ENCODE assay signal across 11 cellular contexts in the genomic region with DNA sequence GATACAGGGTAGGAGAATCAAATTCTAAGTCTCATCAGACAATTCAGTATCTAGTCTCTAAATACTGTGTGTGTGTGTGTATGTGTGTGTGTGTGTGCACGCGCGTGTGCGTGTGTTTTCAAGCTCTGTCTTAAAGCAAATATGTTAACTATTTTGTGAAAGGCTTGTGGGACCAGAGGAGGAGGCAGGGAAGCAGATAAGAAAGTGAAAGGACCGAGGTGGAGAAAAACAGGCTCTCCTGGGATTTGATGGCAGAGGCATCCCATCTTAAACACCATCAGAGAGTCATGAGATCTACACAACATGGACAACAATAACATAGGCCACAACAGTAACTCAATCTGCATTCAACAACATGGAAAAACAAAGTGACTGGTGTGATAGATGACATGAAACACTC.
A peak's percentile ranks its signal among the peaks of the same experiment; 100 is the strongest.
DNase-seq lines count a peak whose midpoint lies in the region; ATAC-seq, FAIRE-seq and TF ChIP-seq lines count a peak whose summit lies in the region.
"Had no signal": no experiment of that assay in that cellular context is flagged by ENCODE, and none has a peak within 500 bp of the region (broad histone marks: within the 10 kb centered on the region; RNA-seq: fewer than 3 reads in every experiment).

No MANE protein-coding gene starts in this region.

- intact Hi-C loops in GM12878 (cut with micrococcal nuclease; ENCODE audit: unreplicated experiment) = loop anchor here (2.0 to 5.0 kb wide), 4 partner anchors 16 to 340 kb away; a partner anchor contains a TSS
- intact Hi-C loops in naive thymus-derived CD4-positive, alpha-beta T cell (cut with micrococcal nuclease) = loop anchor here in 1 of 2 donors (2.0 kb wide), 2 partner anchors 36 to 340 kb away; no protein-coding TSS in a partner anchor

- ATAC-seq in GM12878 (no peak), HG02870 (IDR thresholded peaks at IDR 0.05; ENCODE audit: unreplicated experiment) (no peak)
- no peak for ATAC-seq in naive thymus-derived CD4-positive, alpha-beta T cell

- H3K9me3 ChIP-seq in GM12878 (replicated peaks; ENCODE audit: control insufficient read depth, insufficient read depth, low read length) = no peaks in the 10 kb centered on the region
- H3K9me3 ChIP-seq in naive thymus-derived CD4-positive, alpha-beta T cell (ENCODE audit: control insufficient read depth in 2 of 3, low read length in 3 of 3) = no peaks in the 10 kb centered on the region

- no peak for DNase-seq in GM18507 (ENCODE audit: extremely low spot score, insufficient read length, low read depth)
- no peak for DNase-seq in GM12878 (ENCODE audit: low read depth, low spot score)
- DNase-seq in naive thymus-derived CD4-positive, alpha-beta T cell = no peak
- no peak for DNase-seq in activated gamma-delta T cell (lab: John Stamatoyannopoulos, UW)
- no peak for DNase-seq in SIG-M5 (lab: John Stamatoyannopoulos, UW)
- DNase-seq in type B pancreatic cell (ENCODE audit: extremely low spot score, unreplicated experiment) = no peak
- DNase-seq: amygdala, MV-4-11 had no signal

- no peak for TF ChIP-seq POLR2A in GM12878 (IDR thresholded peaks at IDR 0.05; ENCODE audit: low read depth, low read length)

- POLR2A ChIA-PET in GM12878 (lab: Charles Lee) = interaction anchor here (0.9 to 6.2 kb wide), 6 partner anchors 9 to 42 kb away, joined by 3 to 30 read pairs (median 4); no protein-coding TSS in a partner anchor
- POLR2A ChIA-PET in naive thymus-derived CD4-positive, alpha-beta T cell (lab: Charles Lee) = interaction anchor here (0.6 to 1.4 kb wide), 8 partner anchors 19 to 65 kb away, joined by 3 to 5 read pairs (median 3); no protein-coding TSS in a partner anchor

- H3K4me2 ChIP-seq in GM12878 (ENCODE audit: control insufficient read depth, insufficient read depth) = peak overlapping the region; percentile 78

- WGBS in GM12878 (ENCODE audit: insufficient coverage, insufficient replicate concordance, low lambda C conversion rate, missing lambda C conversion rate) = 73% methylated on average over 5 of the region's 5 CpGs

- no peak overlapping the region for H3K9ac ChIP-seq in GM12878 (ENCODE audit: control insufficient read depth, insufficient read depth, low read length)

- SMC1A ChIA-PET in GM12878 (lab: Charles Lee; ENCODE audit: uncharacterized antibody, unreplicated experiment) = interaction anchor here (0.5 to 13.5 kb wide), 23 partner anchors 11 to 335 kb away, joined by 3 to 172 read pairs (median 6); a partner anchor contains a TSS

- TF ChIP-seq CTCF in GM12878 (IDR thresholded peaks at IDR 0.05 in 2 of 3, conservative IDR thresholded peaks at IDR 0.05 in 1 of 3; ENCODE audit: control insufficient read depth in 2 of 3, extremely low read depth in 1 of 3, insufficient read depth in 1 of 3, low read depth in 3 of 3, low read length in 3 of 3) (no peak), type B pancreatic cell (conservative IDR thresholded peaks at IDR 0.05) (no peak)

- peak overlapping the region; percentile 75 to 97 (median 93) for H3K27ac Mint-ChIP-seq in naive thymus-derived CD4-positive, alpha-beta T cell
- no peak overlapping the region for H3K27ac Mint-ChIP-seq in type B pancreatic cell

- FAIRE-seq in GM18507 (lab: Jason Lieb, UNC) = peak; percentile 44
- FAIRE-seq in GM12878 (lab: Jason Lieb, UNC) = peak; percentile 7

- no peaks in the 10 kb centered on the region for H4K20me1 ChIP-seq in GM12878 (ENCODE audit: control insufficient read depth, insufficient read depth)

- peak overlapping the region; percentile 38 for H3K4me3 ChIP-seq in ACC112 (ENCODE audit: low read depth, low read length)
- H3K4me3 ChIP-seq in GM12878 = peak overlapping the region; percentile 4; the same call in 1 of the 2 replicates
- H3K4me3 ChIP-seq in naive thymus-derived CD4-positive, alpha-beta T cell (ENCODE audit: low read length) = peak overlapping the region; percentile 8

- peak overlapping the region; percentile 70 to 89 (median 82) for H3K4me3 Mint-ChIP-seq in naive thymus-derived CD4-positive, alpha-beta T cell
- no peak overlapping the region for H3K4me3 Mint-ChIP-seq in type B pancreatic cell

- in situ Hi-C loops in GM12878 (cut with MboI) = no loop called here

- peak overlapping the region; percentile 33 for H2AFZ ChIP-seq in ACC112 (ENCODE audit: low read length, unreplicated experiment)
- no peak overlapping the region for H2AFZ ChIP-seq in GM12878 (ENCODE audit: control insufficient read depth, low read depth, low read length)

- H3K79me2 ChIP-seq in ACC112 (ENCODE audit: control insufficient read depth, insufficient read depth, low read length, unreplicated experiment) = peaks cover 18% of the 10 kb centered on the region
- H3K79me2 ChIP-seq in GM12878 (ENCODE audit: control insufficient read depth, insufficient read depth, low read length) = peaks cover 92% of the 10 kb centered on the region

- no peaks in the 10 kb centered on the region for H3K27me3 ChIP-seq in ACC112 (ENCODE audit: insufficient read depth, low read length)
- H3K27me3 ChIP-seq in GM12878 (replicated peaks in 1 of 2; ENCODE audit: control insufficient read depth in 2 of 2, insufficient read depth in 2 of 2, low read length in 1 of 2) = no peaks in the 10 kb centered on the region
- no peaks in the 10 kb centered on the region for H3K27me3 ChIP-seq in naive thymus-derived CD4-positive, alpha-beta T cell (ENCODE audit: control insufficient read depth in 2 of 2, insufficient read depth in 2 of 2, low read length in 2 of 2)

- no peaks in the 10 kb centered on the region for H3K36me3 ChIP-seq in ACC112 (ENCODE audit: insufficient read depth, low read length)
- H3K36me3 ChIP-seq in GM12878 (ENCODE audit: control insufficient read depth in 2 of 2, insufficient read depth in 2 of 2, low read length in 1 of 2) = peaks cover 0 to 2% of the 10 kb centered on the region in 2 experiments; a peak in 1 of 4 replicates
- no peaks in the 10 kb centered on the region for H3K36me3 ChIP-seq in naive thymus-derived CD4-positive, alpha-beta T cell (ENCODE audit: control insufficient read depth in 2 of 3, insufficient read depth in 3 of 3, low read length in 3 of 3)

- no peaks in the 10 kb centered on the region for H3K27me3 Mint-ChIP-seq in naive thymus-derived CD4-positive, alpha-beta T cell
- H3K27me3 Mint-ChIP-seq in type B pancreatic cell = no peaks in the 10 kb centered on the region

- no peak for TF ChIP-seq EP300 in GM12878 (IDR thresholded peaks at IDR 0.05; ENCODE audit: borderline replicate concordance in 1 of 2, control insufficient read depth in 1 of 2, low read depth in 2 of 2, low read length in 2 of 2)

- peaks cover 0 to 2% (median 0%) of the 10 kb centered on the region in 11 donors for H3K9me3 Mint-ChIP-seq in naive thymus-derived CD4-positive, alpha-beta T cell
- H3K9me3 Mint-ChIP-seq in type B pancreatic cell = peaks cover 6% of the 10 kb centered on the region

- RAD21 ChIA-PET in GM12878 (lab: Charles Lee; ENCODE audit: unreplicated experiment) = interaction anchor here (1.0 to 9.1 kb wide), 9 partner anchors 10 to 66 kb away, joined by 3 to 99 read pairs (median 14); no protein-coding TSS in a partner anchor

- H3K4me1 ChIP-seq in ACC112 (ENCODE audit: control insufficient read depth, insufficient read depth, low read length, unreplicated experiment) = peaks cover 25% of the 10 kb centered on the region
- peaks cover 72% of the 10 kb centered on the region for H3K4me1 ChIP-seq in GM12878 (ENCODE audit: control insufficient read depth, insufficient read depth, low read length)
- H3K4me1 ChIP-seq in naive thymus-derived CD4-positive, alpha-beta T cell (ENCODE audit: control insufficient read depth in 2 of 2, insufficient read depth in 2 of 2, low read length in 2 of 2) = peaks cover 95 to 97% of the 10 kb centered on the region in 2 donors

- H3K27ac ChIP-seq in ACC112 (ENCODE audit: low read depth, low read length) = no peak overlapping the region
- peak overlapping the region; percentile 78 for H3K27ac ChIP-seq in GM12878 (ENCODE audit: control insufficient read depth, insufficient read depth)
- peak overlapping the region; percentile 62 for H3K27ac ChIP-seq in naive thymus-derived CD4-positive, alpha-beta T cell (ENCODE audit: low read depth, low read length)
- H3K27ac ChIP-seq: VCaP had no signal

- no peak for TF ChIP-seq RAD21 in GM12878 (IDR thresholded peaks at IDR 0.05; ENCODE audit: insufficient read depth, low read depth, low read length)

- CTCF ChIA-PET in GM12878 (lab: Yijun Ruan, JAX) = interaction anchor here (0.6 to 12.1 kb wide), 7 partner anchors 12 to 344 kb away, joined by 3 to 72 read pairs (median 3); no protein-coding TSS in a partner anchor
- CTCF ChIA-PET in naive thymus-derived CD4-positive, alpha-beta T cell (lab: Charles Lee) = interaction anchor here (0.6 to 1.6 kb wide), 4 partner anchors 9 to 304 kb away, joined by 3 to 6 read pairs (median 3); no protein-coding TSS in a partner anchor

- peaks cover 77 to 95% (median 88%) of the 10 kb centered on the region in 7 donors for H3K4me1 Mint-ChIP-seq in naive thymus-derived CD4-positive, alpha-beta T cell
- H3K4me1 Mint-ChIP-seq in type B pancreatic cell (ENCODE audit: unreplicated experiment) = peaks cover 42% of the 10 kb centered on the region

- peaks cover 0 to 33% (median 5%) of the 10 kb centered on the region in 5 donors for H3K36me3 Mint-ChIP-seq in naive thymus-derived CD4-positive, alpha-beta T cell
- peaks cover 4% of the 10 kb centered on the region for H3K36me3 Mint-ChIP-seq in type B pancreatic cell

- BruUV-seq in GM12878 (replicated peaks; lab: Mats Ljungman, UMichigan) = no TSS peak

TF ChIP-seq in GM12878, 131 proteins besides CTCF, POLR2A, EP300 and RAD21 (continues in another document):
- TF ChIP-seq FOS (IDR thresholded peaks at IDR 0.05; ENCODE audit: borderline replicate concordance, extremely low read depth, insufficient read length) = no peak
- TF ChIP-seq, protein P1, sequence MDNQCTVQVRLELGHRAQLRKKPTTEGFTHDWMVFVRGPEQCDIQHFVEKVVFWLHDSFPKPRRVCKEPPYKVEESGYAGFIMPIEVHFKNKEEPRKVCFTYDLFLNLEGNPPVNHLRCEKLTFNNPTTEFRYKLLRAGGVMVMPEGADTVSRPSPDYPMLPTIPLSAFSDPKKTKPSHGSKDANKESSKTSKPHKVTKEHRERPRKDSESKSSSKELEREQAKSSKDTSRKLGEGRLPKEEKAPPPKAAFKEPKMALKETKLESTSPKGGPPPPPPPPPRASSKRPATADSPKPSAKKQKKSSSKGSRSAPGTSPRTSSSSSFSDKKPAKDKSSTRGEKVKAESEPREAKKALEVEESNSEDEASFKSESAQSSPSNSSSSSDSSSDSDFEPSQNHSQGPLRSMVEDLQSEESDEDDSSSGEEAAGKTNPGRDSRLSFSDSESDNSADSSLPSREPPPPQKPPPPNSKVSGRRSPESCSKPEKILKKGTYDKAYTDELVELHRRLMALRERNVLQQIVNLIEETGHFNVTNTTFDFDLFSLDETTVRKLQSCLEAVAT (IDR thresholded peaks at IDR 0.05) = peak; percentile 62; the same call in 1 of the 2 replicates
- no peak for TF ChIP-seq TARDBP (IDR thresholded peaks at IDR 0.05; ENCODE audit: borderline replicate concordance)
- TF ChIP-seq CHD4 (IDR thresholded peaks at IDR 0.05) = no peak
- TF ChIP-seq MEF2B (IDR thresholded peaks at IDR 0.05; ENCODE audit: partially characterized antibody, poor library complexity, severe bottlenecking) = peak; percentile 56
- no peak for TF ChIP-seq KLF5 (IDR thresholded peaks at IDR 0.05; ENCODE audit: partially characterized antibody)
